24 cellular contexts compared by ENCODE assay signal in the genomic region with DNA sequence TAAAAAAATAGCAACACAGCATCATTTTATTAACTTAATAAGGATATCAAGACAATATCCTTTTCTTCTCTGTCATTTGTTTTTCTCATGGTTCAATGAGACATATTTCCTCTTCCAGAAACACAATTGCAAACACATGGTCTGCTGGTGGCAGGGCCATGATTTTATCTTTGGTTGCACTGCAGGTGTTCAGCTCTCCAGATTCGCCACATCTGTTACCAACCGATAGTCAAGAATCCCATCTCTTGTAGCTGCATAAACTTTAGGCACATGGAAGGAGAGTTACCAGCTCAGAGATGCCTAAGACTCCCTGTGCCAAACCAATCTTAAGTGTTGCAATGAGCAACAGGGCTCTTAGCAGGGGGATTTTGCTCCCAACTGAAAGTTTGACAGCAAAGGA.
"Had no signal": no experiment of that assay in that cellular context is flagged by ENCODE, and none has a peak within 500 bp of the region (broad histone marks: within the 10 kb centered on the region; RNA-seq: fewer than 3 reads in every experiment).

No MANE protein-coding gene starts in this region.

- H3K9me3 ChIP-seq: ascending aorta, SJCRH30, SK-N-SH had no signal

- H3K4me2 ChIP-seq: SK-N-SH had no signal

- H3K4me1 ChIP-seq: ascending aorta, SJCRH30 had no signal

- H3K9ac ChIP-seq: SK-N-SH had no signal

- H3K27me3 ChIP-seq: ascending aorta, SJCRH30 had no signal

- DNase-seq: activated CD4-positive, alpha-beta T cell treated with anti-CD3 and anti-CD28 coated beads, Interleukin-2, amount 10 ng/mL, durations not matched to agents 24 days and 14 days; activated CD4-positive, alpha-beta T cell treated with anti-CD3 and anti-CD28 coated beads, Interleukin-2, amount 50 U/mL, for 4 hours; activated CD8-positive, alpha-beta T cell treated with anti-CD3 and anti-CD28 coated beads for 36 hours; activated gamma-delta T cell; activated naive CD4-positive, alpha-beta T cell treated with Interleukin-2 at 50 U/mL for 16 hours; activated naive CD8-positive, alpha-beta T cell treated with anti-CD3 and anti-CD28 coated beads, Interleukin-2, amount 10 ng/mL, durations not matched to agents 7 days and 5 days; activated T-cell treated with anti-CD3 and anti-CD28 coated beads, Interleukin-2, amount 50 U/mL, for 24 hours; amygdala; NCI-H1092 treated with DMSO at 0.1 percent for 48 hours; NCI-H1417; NCI-H1694; NCI-H1930; NCI-H2081 treated with DMSO at 0.1 percent for 48 hours; NCI-H2227 treated with DMSO at 0.1 percent for 48 hours; NCI-H446; NCI-H510A treated with DMSO at 0.1 percent for 48 hours; NCI-H526 treated with DMSO at 0.1 percent for 48 hours; NCI-H82; SHP77; SJCRH30; SK-N-SH had no signal

- H3K36me3 ChIP-seq: ascending aorta, SJCRH30 had no signal

- FAIRE-seq: TTC549 had no signal

- H3K4me3 ChIP-seq: ascending aorta, SJCRH30 had no signal

- H3K27ac ChIP-seq: ascending aorta, SJCRH30 had no signal

- ATAC-seq: activated CD8-positive, alpha-beta T cell treated with anti-CD3 and anti-CD28 coated beads for 36 hours; Panc1 had no signal
